Comparison of ENCODE assay signal across 15 cellular contexts in the genomic region with DNA sequence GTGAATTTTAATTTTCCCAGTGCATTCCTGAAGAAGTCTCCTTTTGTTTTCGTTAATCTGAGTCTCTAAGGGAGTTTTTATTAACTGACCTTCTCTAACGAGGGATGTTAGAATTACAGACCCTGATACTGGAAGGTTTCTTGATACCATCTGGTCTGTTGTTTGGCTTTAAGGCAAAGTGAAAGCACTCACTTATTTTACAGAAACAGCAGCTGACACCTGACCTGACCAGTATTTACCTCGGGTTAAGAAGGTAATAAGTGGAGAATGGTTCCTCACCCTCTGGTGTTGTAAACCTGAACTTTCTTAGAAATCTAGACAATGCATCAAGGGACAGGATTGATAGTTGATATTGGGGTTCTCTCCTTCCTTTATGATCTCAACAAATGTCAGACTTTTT. TPM values are rescaled to one million over a fixed set of nuclear protein-coding genes. Genes with fewer than 3 reads are reported as not detected.
DNase-seq lines count a peak whose midpoint lies in the region; ATAC-seq and TF ChIP-seq lines count a peak whose summit lies in the region.
"Had no signal": no experiment of that assay in that cellular context is flagged by ENCODE, and none has a peak within 500 bp of the region (broad histone marks: within the 10 kb centered on the region; RNA-seq: fewer than 3 reads in every experiment).

No MANE protein-coding gene starts in this region.

- H3K27ac Mint-ChIP-seq in activated CD8-positive, alpha-beta memory T cell treated with anti-CD3 and anti-CD28 coated beads, Interleukin-2, amount 10 ng/mL, durations not matched to agents 7 days and 5 days = peak overlapping the region; percentile 35
- peak overlapping the region; percentile 36 for H3K27ac Mint-ChIP-seq in activated naive CD8-positive, alpha-beta T cell treated with anti-CD3 and anti-CD28 coated beads, Interleukin-2, amount 50 U/mL, for 24 hours

- intact Hi-C loops in sigmoid colon (cut with DNase I) = no loop called here

- CTCF ChIA-PET in activated CD8-positive, alpha-beta memory T cell treated with anti-CD3 and anti-CD28 coated beads, Interleukin-2, amount 10 ng/mL, durations not matched to agents 7 days and 5 days (lab: Charles Lee) = interaction anchor here (1.0 to 1.5 kb wide), 2 partner anchors 12 to 59 kb away, joined by 3 read pairs; a partner anchor contains a TSS

- H3K9me3 Mint-ChIP-seq in activated CD8-positive, alpha-beta memory T cell treated with anti-CD3 and anti-CD28 coated beads, Interleukin-2, amount 10 ng/mL, durations not matched to agents 7 days and 5 days (ENCODE audit: low read depth) = peaks cover 4% of the 10 kb centered on the region
- peaks cover 8% of the 10 kb centered on the region for H3K9me3 Mint-ChIP-seq in activated naive CD8-positive, alpha-beta T cell treated with anti-CD3 and anti-CD28 coated beads, Interleukin-2, amount 50 U/mL, for 24 hours

- no peaks in the 10 kb centered on the region for H3K9me3 ChIP-seq in neutrophil
- no peaks in the 10 kb centered on the region for H3K9me3 ChIP-seq in sigmoid colon
- H3K9me3 ChIP-seq: thoracic aorta had no signal

- no peak for TF ChIP-seq EP300 in sigmoid colon (IDR thresholded peaks at IDR 0.05)

- peaks cover 63% of the 10 kb centered on the region for H3K36me3 Mint-ChIP-seq in activated CD8-positive, alpha-beta memory T cell treated with anti-CD3 and anti-CD28 coated beads, Interleukin-2, amount 10 ng/mL, durations not matched to agents 7 days and 5 days
- peaks cover 28% of the 10 kb centered on the region for H3K36me3 Mint-ChIP-seq in activated naive CD8-positive, alpha-beta T cell treated with anti-CD3 and anti-CD28 coated beads, Interleukin-2, amount 50 U/mL, for 24 hours (ENCODE audit: low read depth)

- no peak for DNase-seq in activated CD8-positive, alpha-beta memory T cell treated with anti-CD3 and anti-CD28 coated beads, Interleukin-2, amount 10 ng/mL, durations not matched to agents 7 days and 5 days
- no peak for DNase-seq in activated CD8-positive, alpha-beta memory T cell treated with anti-CD3 and anti-CD28 coated beads for 24 hours
- DNase-seq in activated naive CD8-positive, alpha-beta T cell treated with anti-CD3 and anti-CD28 coated beads, Interleukin-2, amount 50 U/mL, for 24 hours = no peak
- no peak for DNase-seq in NCI-H510A (lab: John Stamatoyannopoulos, UW)
- DNase-seq in sigmoid colon = no peak
- DNase-seq: activated CD4-positive, alpha-beta T cell treated with anti-CD3 and anti-CD28 coated beads, Interleukin-2, amount 50 U/mL, for 4 hours; cerebellar nuclear complex; glutamatergic neuron; NCI-H1092; stimulated activated CD4-positive, alpha-beta T cell treated with anti-CD3 and anti-CD28 coated beads, Interleukin-15, amount 100 ng/mL, for 24 hours had no signal

- H3K27me3 ChIP-seq in neutrophil (no peaks in the 10 kb centered on the region), sigmoid colon (no peaks in the 10 kb centered on the region)

- no peak overlapping the region for H3K4me3 Mint-ChIP-seq in activated CD8-positive, alpha-beta memory T cell treated with anti-CD3 and anti-CD28 coated beads, Interleukin-2, amount 10 ng/mL, durations not matched to agents 7 days and 5 days
- H3K4me3 Mint-ChIP-seq in activated naive CD8-positive, alpha-beta T cell treated with anti-CD3 and anti-CD28 coated beads, Interleukin-2, amount 50 U/mL, for 24 hours = no peak overlapping the region

- 55 to 56% methylated on average over 3 of the region's 3 CpGs for WGBS in sigmoid colon, 2 donors

- peaks cover 60% of the 10 kb centered on the region for H3K4me1 Mint-ChIP-seq in activated CD8-positive, alpha-beta memory T cell treated with anti-CD3 and anti-CD28 coated beads, Interleukin-2, amount 10 ng/mL, durations not matched to agents 7 days and 5 days
- peaks cover 61% of the 10 kb centered on the region for H3K4me1 Mint-ChIP-seq in activated naive CD8-positive, alpha-beta T cell treated with anti-CD3 and anti-CD28 coated beads, Interleukin-2, amount 50 U/mL, for 24 hours

- H3K4me1 ChIP-seq in neutrophil (ENCODE audit: control insufficient read depth in 1 of 2, insufficient read depth in 1 of 2, low read depth in 1 of 2, low read length in 1 of 2) (peaks cover 18 to 21% of the 10 kb centered on the region in 2 experiments), sigmoid colon (peaks cover 0 to 16% (median 15%) of the 10 kb centered on the region in 4 donors)

- no peak for TF ChIP-seq CTCF in neutrophil (IDR thresholded peaks at IDR 0.05)
- TF ChIP-seq CTCF in sigmoid colon (IDR thresholded peaks at IDR 0.05) = no peak

- H3K27ac ChIP-seq in neutrophil (peak overlapping the region; percentile 19), sigmoid colon (no peak overlapping the region)
- H3K27ac ChIP-seq: thoracic aorta had no signal

- ATAC-seq in activated CD8-positive, alpha-beta memory T cell treated with anti-CD3 and anti-CD28 coated beads, Interleukin-2, amount 10 ng/mL, durations not matched to agents 7 days and 5 days = no peak
- ATAC-seq in GM21717 (IDR thresholded peaks at IDR 0.05; ENCODE audit: unreplicated experiment) (peak; percentile 75), GM18867 (IDR thresholded peaks at IDR 0.05; ENCODE audit: unreplicated experiment) (no peak)
- ATAC-seq in activated naive CD8-positive, alpha-beta T cell treated with anti-CD3 and anti-CD28 coated beads, Interleukin-2, amount 50 U/mL, for 24 hours = no peak
- ATAC-seq: HepG2 had no signal

- no peaks in the 10 kb centered on the region for H3K27me3 Mint-ChIP-seq in activated CD8-positive, alpha-beta memory T cell treated with anti-CD3 and anti-CD28 coated beads, Interleukin-2, amount 10 ng/mL, durations not matched to agents 7 days and 5 days
- no peaks in the 10 kb centered on the region for H3K27me3 Mint-ChIP-seq in activated naive CD8-positive, alpha-beta T cell treated with anti-CD3 and anti-CD28 coated beads, Interleukin-2, amount 50 U/mL, for 24 hours

- peaks cover 13% of the 10 kb centered on the region for H3K36me3 ChIP-seq in neutrophil
- no peaks in the 10 kb centered on the region for H3K36me3 ChIP-seq in sigmoid colon
- H3K36me3 ChIP-seq: thoracic aorta had no signal

- H3K4me3 ChIP-seq in neutrophil (ENCODE audit: low read depth in 1 of 2, low read length in 1 of 2) (no peak overlapping the region), sigmoid colon (no peak overlapping the region)
- H3K4me3 ChIP-seq: thoracic aorta had no signal

- no peak for TF ChIP-seq POLR2A in sigmoid colon (IDR thresholded peaks at IDR 0.05)

RNA-seq across cellular contexts. Expression of a gene that starts 12.4 kb away (rescaled TPM):
- total RNA-seq in activated CD8-positive, alpha-beta memory T cell treated with anti-CD3 and anti-CD28 coated beads, Interleukin-2, amount 10 ng/mL, durations not matched to agents 7 days and 5 days = 10 to 100 TPM; 34.2 to 43.1 TPM
- 10 to 100 TPM; 11.8 to 22.7 (median 13.9) TPM for total RNA-seq in sigmoid colon
- 10 to 100 TPM in 1 of 3 donors, 1 to 10 TPM in 2; 4.6 to 11.6 (median 7.8) TPM for polyA plus RNA-seq in sigmoid colon
